13 cellular contexts compared by ENCODE assay signal in the genomic region with DNA sequence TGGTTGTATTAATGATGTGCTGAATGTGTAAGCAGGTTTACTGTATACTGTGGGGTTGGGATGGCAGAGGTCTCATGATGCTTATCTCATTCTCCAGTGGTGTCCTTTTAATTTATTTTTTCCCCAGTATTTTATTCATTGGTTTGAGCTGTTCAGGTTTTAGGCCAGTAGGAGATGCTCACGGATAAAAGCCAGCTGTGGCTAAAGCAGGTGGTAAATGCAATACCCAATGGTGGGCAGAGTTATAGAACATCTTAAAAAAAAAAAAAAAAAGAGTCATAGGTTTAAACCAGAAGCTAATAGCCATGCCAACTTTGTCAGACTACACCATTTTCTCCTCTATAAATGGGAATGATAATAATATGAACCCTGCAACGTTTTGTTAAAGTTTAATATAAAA. TPM values are rescaled to one million over a fixed set of nuclear protein-coding genes. Genes with fewer than 3 reads are reported as not detected.
DNase-seq lines count a peak whose midpoint lies in the region; ATAC-seq, FAIRE-seq and TF ChIP-seq lines count a peak whose summit lies in the region.
"Had no signal": no experiment of that assay in that cellular context is flagged by ENCODE, and none has a peak within 500 bp of the region (broad histone marks: within the 10 kb centered on the region; RNA-seq: fewer than 3 reads in every experiment).

No MANE protein-coding gene starts in this region.

- H3K27me3 Mint-ChIP-seq in progenitor cell of endocrine pancreas = peaks cover 6% of the 10 kb centered on the region

- no peak overlapping the region for H3K4me3 ChIP-seq in bronchial epithelial cell (ENCODE audit: low read depth, low read length)
- H3K4me3 ChIP-seq: colonic mucosa, right atrium auricular region had no signal

- H3K27me3 ChIP-seq in bronchial epithelial cell (ENCODE audit: control insufficient read depth, insufficient read depth, low read length) = no peaks in the 10 kb centered on the region
- H3K27me3 ChIP-seq: colonic mucosa, right atrium auricular region had no signal

- ATAC-seq in GM18520 (IDR thresholded peaks at IDR 0.05; ENCODE audit: unreplicated experiment) (no peak), HG03521 (IDR thresholded peaks at IDR 0.05; ENCODE audit: unreplicated experiment) (no peak)

- FAIRE-seq in bronchial epithelial cell (lab: Jason Lieb, UNC) = no peak
- FAIRE-seq: islet of Langerhans had no signal

- no peak overlapping the region for H3K27ac Mint-ChIP-seq in progenitor cell of endocrine pancreas
- H3K27ac Mint-ChIP-seq: activated T-cell treated with anti-CD3 and anti-CD28 coated beads, Interleukin-2, amount 50 U/mL, for 24 hours had no signal

- TF ChIP-seq CTCF in bronchial epithelial cell (IDR thresholded peaks at IDR 0.05; ENCODE audit: insufficient read depth, low read length, severe bottlenecking) (no peak), progenitor cell of endocrine pancreas (IDR thresholded peaks at IDR 0.05; ENCODE audit: unreplicated experiment) (peak; percentile 18)

- DNase-seq in NOMO-1 treated with DMSO at 0.1 percent for 48 hours (lab: John Stamatoyannopoulos, UW; ENCODE audit: unreplicated experiment) = peak; percentile 8
- DNase-seq in NOMO-1 treated with dmso at 0.1 percent for 144 hours (lab: John Stamatoyannopoulos, UW; ENCODE audit: unreplicated experiment) = no peak
- DNase-seq in M059J (ENCODE audit: low read depth) = peak; percentile 35
- peak; percentile 16 for DNase-seq in bronchial epithelial cell (ENCODE audit: low read depth)
- no peak for DNase-seq in progenitor cell of endocrine pancreas (ENCODE audit: low spot score, unreplicated experiment)
- DNase-seq in NCI-H1105 treated with DMSO at 0.1 percent for 48 hours (lab: John Stamatoyannopoulos, UW) = no peak
- DNase-seq: activated T-cell treated with anti-CD3 and anti-CD28 coated beads, Interleukin-2, amount 50 U/mL, for 24 hours; colonic mucosa; NCI-H1048 had no signal

- H3K9me3 Mint-ChIP-seq in progenitor cell of endocrine pancreas (ENCODE audit: low read depth) = peaks cover 8% of the 10 kb centered on the region
- H3K9me3 Mint-ChIP-seq: activated T-cell treated with anti-CD3 and anti-CD28 coated beads, Interleukin-2, amount 50 U/mL, for 24 hours had no signal

- peaks cover 2% of the 10 kb centered on the region for H3K4me1 Mint-ChIP-seq in progenitor cell of endocrine pancreas (ENCODE audit: low read depth)

- no peaks in the 10 kb centered on the region for H3K36me3 ChIP-seq in bronchial epithelial cell (ENCODE audit: control insufficient read depth, insufficient read depth, low read length)
- H3K36me3 ChIP-seq: colonic mucosa, right atrium auricular region had no signal

- H3K4me3 Mint-ChIP-seq in progenitor cell of endocrine pancreas (ENCODE audit: low read depth) = no peak overlapping the region
- H3K4me3 Mint-ChIP-seq: activated T-cell treated with anti-CD3 and anti-CD28 coated beads, Interleukin-2, amount 50 U/mL, for 24 hours had no signal

- H3K36me3 Mint-ChIP-seq in progenitor cell of endocrine pancreas (ENCODE audit: insufficient read depth) = no peaks in the 10 kb centered on the region

RNA-seq across cellular contexts. Expression of a gene that starts 57.8 kb away (rescaled TPM):
- total RNA-seq in M059J (2014; rRNA removed; shearing (Covaris generic)) = 0.44 TPM in 1 of 2 replicates, not detected in the other
- total RNA-seq in bronchial epithelial cell (not detected in 2 replicates), progenitor cell of endocrine pancreas (28.6 and 33.3 TPM in 2 replicates)
- total RNA-seq: right atrium auricular region had no signal

Comparison
In these comparisons a context has a peak if more than half of its experiments do, and no peak if none do; other contexts are left out.
1. DNase-seq: peak in NOMO-1 treated with DMSO at 0.1 percent for 48 hours (single experiment), M059J (single experiment) and bronchial epithelial cell (single experiment); none in NOMO-1 treated with dmso at 0.1 percent for 144 hours (single experiment), progenitor cell of endocrine pancreas (single experiment) and NCI-H1105 treated with DMSO at 0.1 percent for 48 hours (single experiment).
2. RNA of a gene that starts 57.8 kb away (total RNA-seq): 28.6 to 33.3 TPM in progenitor cell of endocrine pancreas; 0.44 TPM in M059J and not detected in bronchial epithelial cell; every median in the first group is over 10 times any median in the second.